ENCODE assay signal across 22 cellular contexts in the genomic region with DNA sequence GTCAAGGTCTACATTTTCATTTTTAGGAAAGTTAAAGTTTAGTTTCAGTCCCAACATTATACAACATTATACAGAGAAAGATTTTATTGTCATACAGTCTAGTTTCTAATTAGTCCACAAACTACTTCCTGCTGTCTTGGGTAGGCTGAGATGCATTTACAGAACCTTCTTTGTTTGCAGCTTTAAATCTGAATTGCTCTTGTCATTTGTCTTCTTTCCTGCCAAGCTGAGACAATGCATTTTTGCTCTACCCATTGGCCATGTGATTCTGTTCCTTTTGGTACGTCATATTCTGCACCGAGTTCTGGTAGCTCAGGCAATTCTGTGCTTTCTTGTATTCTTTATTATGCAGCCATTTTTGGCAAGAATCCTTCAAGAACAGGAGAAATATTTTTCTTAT.
"Had no signal": no experiment of that assay in that cellular context is flagged by ENCODE, and none has a peak within 500 bp of the region (broad histone marks: within the 10 kb centered on the region; RNA-seq: fewer than 3 reads in every experiment).

No MANE protein-coding gene starts in this region.

- H3K27ac ChIP-seq: adrenal gland, ascending aorta, brain microvascular endothelial cell, foreskin keratinocyte, prostate gland, stomach had no signal

- H3K36me3 ChIP-seq: adrenal gland, ascending aorta, brain microvascular endothelial cell, prostate gland, stomach, transverse colon had no signal

- DNase-seq: activated B cell treated with CpG ODN at 0.5 μM for 24 hours; activated CD4-positive, alpha-beta T cell treated with anti-CD3 and anti-CD28 coated beads for 36 hours; activated CD4-positive, alpha-beta T cell treated with anti-CD3 and anti-CD28 coated beads, Interleukin-2, amount 50 U/mL, for 48 hours; activated CD8-positive, alpha-beta memory T cell treated with anti-CD3 and anti-CD28 coated beads, Interleukin-2, amount 50 U/mL, for 48 hours; activated naive CD4-positive, alpha-beta T cell; activated T-cell treated with anti-CD3 and anti-CD28 coated beads, Interleukin-2, amount 50 U/mL, for 4 hours; adrenal gland; brain microvascular endothelial cell; central memory CD4-positive, alpha-beta T cell; dermis blood vessel endothelial cell; effector CD8-positive, alpha-beta T cell; foreskin keratinocyte; mesenchymal stem cell; naive B cell; right cardiac atrium; stimulated activated CD4-positive, alpha-beta T cell treated with anti-CD3 and anti-CD28 coated beads, Interleukin-1b, Interleukin-23, amount 100 ng/mL, for 48 hours; stomach; T-helper 9 cell; transverse colon had no signal

- H3K27me3 ChIP-seq: adrenal gland, ascending aorta, brain microvascular endothelial cell, foreskin keratinocyte, stomach, transverse colon had no signal

- ATAC-seq: activated CD4-positive, alpha-beta T cell treated with anti-CD3 and anti-CD28 coated beads for 36 hours; activated T-cell treated with anti-CD3 and anti-CD28 coated beads, Interleukin-2, amount 50 U/mL, for 4 hours; foreskin keratinocyte; right cardiac atrium; stimulated activated memory B cell treated with anti-CD40 and anti-IgM and Interleukin-4, amounts not matched to agents 10 μg/mL and 1 μg/mL and 100 μg/mL, for 72 hours had no signal

- H3K4me3 ChIP-seq: adrenal gland, ascending aorta, prostate gland, stomach, transverse colon had no signal

- H3K4me1 ChIP-seq: ascending aorta, foreskin keratinocyte, prostate gland had no signal

- H3K9me3 ChIP-seq: adrenal gland, ascending aorta, prostate gland, stomach, transverse colon had no signal
